In genomic region chr10:60951272-60951724, GRCh38 we compare ENCODE assay signal across 29 cellular contexts. TPM values are rescaled to one million over a fixed set of nuclear protein-coding genes. Genes with fewer than 3 reads are reported as not detected.
DNase-seq lines count a peak whose midpoint lies in the region; ATAC-seq, FAIRE-seq and TF ChIP-seq lines count a peak whose summit lies in the region.
"Had no signal": no experiment of that assay in that cellular context is flagged by ENCODE, and none has a peak within 500 bp of the region (broad histone marks: within the 10 kb centered on the region; RNA-seq: fewer than 3 reads in every experiment).

No MANE protein-coding gene starts in this region.

- in situ Hi-C loops in mammary epithelial cell (cut with MboI; ENCODE audit: low sequenced_read_pairs in 2 of 2) = loop anchor here in 1 of 2 donors (25.0 kb wide), 1 partner anchor 139 kb away; no protein-coding TSS in a partner anchor

- TF ChIP-seq CTCF in fibroblast of villous mesenchyme (IDR thresholded peaks at IDR 0.05; ENCODE audit: insufficient read depth, low read depth, low read length) (no peak), mammary epithelial cell (conservative IDR thresholded peaks at IDR 0.05 in 1 of 2, IDR thresholded peaks at IDR 0.05 in 1 of 2; ENCODE audit: extremely low read depth in 1 of 2, insufficient read depth in 1 of 2, low read depth in 1 of 2, low read length in 2 of 2) (no peak), left lung (IDR thresholded peaks at IDR 0.05) (no peak)

- H3K9ac ChIP-seq in mammary epithelial cell (ENCODE audit: insufficient read depth, low read length) = no peak overlapping the region

- no peak overlapping the region for H3K4me2 ChIP-seq in mammary epithelial cell (ENCODE audit: insufficient read depth, low read depth, low read length)

- H4K20me1 ChIP-seq in mammary epithelial cell (ENCODE audit: insufficient read depth, low read length) = no peaks in the 10 kb centered on the region

- H3K36me3 ChIP-seq in mammary epithelial cell (ENCODE audit: insufficient read depth, low read length) = no peaks in the 10 kb centered on the region
- H3K36me3 ChIP-seq in left lung = no peaks in the 10 kb centered on the region
- H3K36me3 ChIP-seq: right atrium auricular region, SJSA1, spleen, vagina had no signal

- dilution Hi-C loops in mammary epithelial cell (cut with HindIII; ENCODE audit: low sequenced_read_pairs) = no loop called here

- no peaks in the 10 kb centered on the region for H3K79me2 ChIP-seq in mammary epithelial cell (ENCODE audit: insufficient read depth, low read length)

- intact Hi-C loops in mammary epithelial cell (cut with micrococcal nuclease) (no loop called here), left lung (cut with DNase I) (no loop called here)

- FAIRE-seq in urothelium cell line (lab: Jason Lieb, UNC) = peak; percentile 5
- FAIRE-seq: K562 had no signal

- no peak overlapping the region for H3K27ac ChIP-seq in mammary epithelial cell (ENCODE audit: insufficient read depth, low read depth, low read length)
- no peak overlapping the region for H3K27ac ChIP-seq in left lung
- H3K27ac ChIP-seq: dorsolateral prefrontal cortex, epithelial cell of prostate, right atrium auricular region, SJSA1, spleen, vagina had no signal

- H2AFZ ChIP-seq in mammary epithelial cell (ENCODE audit: low read depth, low read length) = no peak overlapping the region

- no peak overlapping the region for H3K4me3 ChIP-seq in fibroblast of villous mesenchyme (ENCODE audit: low read depth, low read length)
- H3K4me3 ChIP-seq in mammary epithelial cell (replicated peaks in 1 of 3; ENCODE audit: insufficient read depth in 1 of 3, low read depth in 2 of 3, low read length in 3 of 3) = no peak overlapping the region
- no peak overlapping the region for H3K4me3 ChIP-seq in left lung
- H3K4me3 ChIP-seq: dorsolateral prefrontal cortex, K562, right atrium auricular region, SJSA1, spleen, vagina had no signal

- no peak for ATAC-seq in HG02798 (IDR thresholded peaks at IDR 0.05; ENCODE audit: poor library complexity, unreplicated experiment)
- ATAC-seq in left lung = no peak
- ATAC-seq: activated CD4-positive, CD25-positive, alpha-beta regulatory T cell treated with anti-CD3 and anti-CD28 coated beads, Interleukin-2, amount 50 U/mL, for 24 hours; activated CD8-positive, alpha-beta T cell treated with anti-CD3 and anti-CD28 coated beads for 36 hours; K562; left lobe of liver; naive thymus-derived CD4-positive, alpha-beta T cell; stimulated activated naive B cell treated with anti-CD40 and anti-IgM and Interleukin-4, amounts not matched to agents 10 μg/mL and 1 μg/mL and 100 μg/mL, for 72 hours; T-cell had no signal

- no TSS peak for BruUV-seq in mammary epithelial cell (replicated peaks; lab: Mats Ljungman, UMichigan)

- 95% methylated on average over 5 of the region's 5 CpGs for WGBS in mammary epithelial cell (ENCODE audit: low coverage, missing lambda C conversion rate)

- H3K9me3 ChIP-seq in mammary epithelial cell (replicated peaks; ENCODE audit: insufficient read depth, low read length) = no peaks in the 10 kb centered on the region
- H3K9me3 ChIP-seq in left lung = no peaks in the 10 kb centered on the region
- H3K9me3 ChIP-seq: right atrium auricular region, SJSA1, spleen, vagina had no signal

- DNase-seq in NCI-H524 treated with DMSO at 0.1 percent for 48 hours (lab: John Stamatoyannopoulos, UW) (peak; percentile 6), NCI-H524 (lab: John Stamatoyannopoulos, UW) (no peak), NCI-H69 (lab: John Stamatoyannopoulos, UW) (peak; percentile 81), fibroblast of villous mesenchyme (ENCODE audit: low read depth) (peak; percentile 92), urothelium cell line (ENCODE audit: low spot score) (no peak), mammary epithelial cell (no peak), left lung (no peak)
- DNase-seq: ACHN; activated CD8-positive, alpha-beta T cell treated with anti-CD3 and anti-CD28 coated beads for 36 hours; activated effector memory CD4-positive, alpha-beta T cell treated with anti-CD3 and anti-CD28 coated beads, Interleukin-2, amount 50 U/mL, for 16 hours; activated T-cell treated with anti-CD3 and anti-CD28 coated beads for 4 hours; dorsolateral prefrontal cortex; head of caudate nucleus; HFFc6; naive thymus-derived CD4-positive, alpha-beta T cell; NCI-H1694; occipital lobe; spleen; stimulated activated CD4-positive, alpha-beta T cell treated with anti-CD3 and anti-CD28 coated beads, Interleukin-4, amount 100 ng/mL, for 1 hour; stimulated activated naive B cell treated with anti-CD40 and anti-IgM and Interleukin-4, amounts not matched to agents 10 μg/mL and 1 μg/mL and 100 μg/mL, for 72 hours; T-cell had no signal

- CTCF ChIA-PET in mammary epithelial cell (lab: Charles Lee; ENCODE audit: low non-redundant PET) = no interaction called here

- peaks cover 11% of the 10 kb centered on the region for H3K4me1 ChIP-seq in mammary epithelial cell (ENCODE audit: insufficient read depth, low read length)
- H3K4me1 ChIP-seq in left lung = no peaks in the 10 kb centered on the region
- H3K4me1 ChIP-seq: right atrium auricular region, vagina had no signal

- no peaks in the 10 kb centered on the region for H3K27me3 ChIP-seq in mammary epithelial cell (ENCODE audit: insufficient read depth, low read length)
- H3K27me3 ChIP-seq in left lung = no peaks in the 10 kb centered on the region
- H3K27me3 ChIP-seq: dorsolateral prefrontal cortex, right atrium auricular region, SJSA1, spleen, vagina had no signal

RNA-seq across cellular contexts. Expression of gene RHOBTB1, which starts 7.3 kb away (rescaled TPM):
- total RNA-seq in fibroblast of villous mesenchyme (26.8 and 42.2 TPM in 2 replicates), mammary epithelial cell (1 to 10 TPM; 3.4 to 6.5 TPM), left lung (10 to 100 TPM; 13.1 to 16.3 TPM)
- 2.4 TPM for polyA plus RNA-seq in mammary epithelial cell
- polyA minus RNA-seq in mammary epithelial cell = 0.83 TPM
- polyA plus RNA-seq: naive thymus-derived CD4-positive, alpha-beta T cell had no signal

Comparison
In these comparisons a context has a peak if more than half of its experiments do, and no peak if none do; other contexts are left out.
1. DNase-seq: peak in NCI-H524 treated with DMSO at 0.1 percent for 48 hours (single experiment), NCI-H69 (single experiment) and fibroblast of villous mesenchyme (single experiment); none in NCI-H524 (0 of 2), urothelium cell line (single experiment), mammary epithelial cell (single experiment) and left lung (0 of 2).